ENCODE assay signal across 1 cellular context in genomic region chr10:71850745-71851629, GRCh38.
A peak's percentile ranks its signal among the peaks of the same experiment; 100 is the strongest.
TF ChIP-seq lines count a peak whose summit lies in the region.

Gene PSAP (minus strand): TSS chr10:71851251. CDS start chr10:71851221, 30 bp downstream.

TF ChIP-seq in HepG2, 621 proteins besides CTCF, POLR2A, EP300 and RAD21 (continued from another document and continues in another):
- TF ChIP-seq ZZZ3 (CRISPR knock-in tag; IDR thresholded peaks at IDR 0.05; ENCODE audit: borderline replicate concordance) (no peak), SNAPC2 (CRISPR knock-in tag; IDR thresholded peaks at IDR 0.05) (no peak), ZKSCAN5 (CRISPR knock-in tag; IDR thresholded peaks at IDR 0.05) (0 out of 2 replicates have a peak, but pooled peaks have one; percentile 70), TAF1 (CRISPR knock-in tag; IDR thresholded peaks at IDR 0.05) (peak; percentile 90), ZNF276 (CRISPR knock-in tag; IDR thresholded peaks at IDR 0.05; ENCODE audit: low read depth) (peak; percentile 67; the same call in 1 of the 2 replicates), SOX6 (IDR thresholded peaks at IDR 0.05) (no peak), SOX6 (CRISPR knock-in tag; IDR thresholded peaks at IDR 0.05) (peak; percentile 48; the same call in 1 of the 2 replicates), BORCS8-MEF2B (CRISPR knock-in tag; IDR thresholded peaks at IDR 0.05) (no peak), ZSCAN25 (CRISPR knock-in tag; IDR thresholded peaks at IDR 0.05) (peak; percentile 68), ZSCAN29 (CRISPR knock-in tag; conservative IDR thresholded peaks at IDR 0.05) (peak; percentile 48; the same call in 1 of the 2 replicates), CENPX (CRISPR knock-in tag; IDR thresholded peaks at IDR 0.05) (no peak), ZNF572 (CRISPR knock-in tag; IDR thresholded peaks at IDR 0.05) (peak; percentile 90; the same call in 1 of the 2 replicates), ZNF225 (CRISPR knock-in tag; IDR thresholded peaks at IDR 0.05) (peak; percentile 64; the same call in 1 of the 2 replicates), DZIP1 (CRISPR knock-in tag; IDR thresholded peaks at IDR 0.05) (peak; percentile 88; the same call in 1 of the 2 replicates), JUNB (CRISPR knock-in tag; IDR thresholded peaks at IDR 0.05; ENCODE audit: borderline replicate concordance) (no peak), ZNF749 (CRISPR knock-in tag; IDR thresholded peaks at IDR 0.05; ENCODE audit: borderline replicate concordance) (0 out of 2 replicates have a peak, but pooled peaks have one; percentile 49), ZNF687 (CRISPR knock-in tag; IDR thresholded peaks at IDR 0.05) (peak; percentile 90), CREBL2 (CRISPR knock-in tag; IDR thresholded peaks at IDR 0.05; ENCODE audit: borderline replicate concordance) (no peak), MEIS2 (CRISPR knock-in tag; IDR thresholded peaks at IDR 0.05) (no peak; the same call in 1 of the 2 replicates), ZBTB43 (CRISPR knock-in tag; conservative IDR thresholded peaks at IDR 0.05) (no peak; the same call in 1 of the 2 replicates), PAF1 (CRISPR knock-in tag; IDR thresholded peaks at IDR 0.05) (no peak), MXD3 (CRISPR knock-in tag; IDR thresholded peaks at IDR 0.05) (no peak), HNRNPH1 (optimal IDR thresholded peaks at IDR 0.05; ENCODE audit: low read depth, low read length) (no peak), ZNF883 (CRISPR knock-in tag; IDR thresholded peaks at IDR 0.05; ENCODE audit: not compliant biosample characterization) (peak; percentile 90), YEATS2 (CRISPR knock-in tag; IDR thresholded peaks at IDR 0.05; ENCODE audit: borderline replicate concordance) (peak; percentile 78; the same call in 1 of the 2 replicates), KLF11 (CRISPR knock-in tag; IDR thresholded peaks at IDR 0.05) (peak; percentile 70; the same call in 1 of the 2 replicates), KAT7 (CRISPR knock-in tag; IDR thresholded peaks at IDR 0.05; ENCODE audit: borderline replicate concordance) (peak; percentile 82), ELF4 (CRISPR knock-in tag; IDR thresholded peaks at IDR 0.05; ENCODE audit: borderline replicate concordance) (no peak; the same call in 1 of the 2 replicates), PHF20 (CRISPR knock-in tag; IDR thresholded peaks at IDR 0.05) (peak; percentile 61), ZNF710 (CRISPR knock-in tag; IDR thresholded peaks at IDR 0.05; ENCODE audit: borderline replicate concordance) (no peak; the same call in 1 of the 2 replicates), KLF12 (CRISPR knock-in tag; IDR thresholded peaks at IDR 0.05; ENCODE audit: borderline replicate concordance) (peak; percentile 72; the same call in 1 of the 2 replicates), ZNF770 (CRISPR knock-in tag; IDR thresholded peaks at IDR 0.05) (peak; percentile 56; the same call in 1 of the 2 replicates), FIP1L1 (IDR thresholded peaks at IDR 0.05; ENCODE audit: borderline replicate concordance, insufficient read depth, low read depth, low read length) (no peak; the same call in 1 of the 2 replicates), NFYC (CRISPR knock-in tag; IDR thresholded peaks at IDR 0.05) (peak; percentile 38; the same call in 1 of the 2 replicates), ERF (CRISPR knock-in tag; IDR thresholded peaks at IDR 0.05) (peak; percentile 59; the same call in 1 of the 2 replicates), SMAD1 (CRISPR knock-in tag; IDR thresholded peaks at IDR 0.05; ENCODE audit: borderline replicate concordance, low read depth) (peak; percentile 90; the same call in 1 of the 2 replicates), ZNF17 (CRISPR knock-in tag; IDR thresholded peaks at IDR 0.05) (no peak), ZNF354B (CRISPR knock-in tag; IDR thresholded peaks at IDR 0.05) (no peak), PRDM10 (CRISPR knock-in tag; IDR thresholded peaks at IDR 0.05; ENCODE audit: low read depth) (peak; percentile 74; the same call in 1 of the 2 replicates), KLF6 (CRISPR knock-in tag; IDR thresholded peaks at IDR 0.05) (no peak; the same call in 1 of the 2 replicates), RXRA (CRISPR knock-in tag; IDR thresholded peaks at IDR 0.05) (peak; percentile 60; the same call in 1 of the 2 replicates), BATF2 (CRISPR knock-in tag; IDR thresholded peaks at IDR 0.05) (no peak), NCOA1 (CRISPR knock-in tag; IDR thresholded peaks at IDR 0.05) (no peak), ZNF768 (CRISPR knock-in tag; IDR thresholded peaks at IDR 0.05) (peak; percentile 53; the same call in 1 of the 2 replicates)
